Comparison of ENCODE assay signal across 9 cellular contexts in the genomic region with DNA sequence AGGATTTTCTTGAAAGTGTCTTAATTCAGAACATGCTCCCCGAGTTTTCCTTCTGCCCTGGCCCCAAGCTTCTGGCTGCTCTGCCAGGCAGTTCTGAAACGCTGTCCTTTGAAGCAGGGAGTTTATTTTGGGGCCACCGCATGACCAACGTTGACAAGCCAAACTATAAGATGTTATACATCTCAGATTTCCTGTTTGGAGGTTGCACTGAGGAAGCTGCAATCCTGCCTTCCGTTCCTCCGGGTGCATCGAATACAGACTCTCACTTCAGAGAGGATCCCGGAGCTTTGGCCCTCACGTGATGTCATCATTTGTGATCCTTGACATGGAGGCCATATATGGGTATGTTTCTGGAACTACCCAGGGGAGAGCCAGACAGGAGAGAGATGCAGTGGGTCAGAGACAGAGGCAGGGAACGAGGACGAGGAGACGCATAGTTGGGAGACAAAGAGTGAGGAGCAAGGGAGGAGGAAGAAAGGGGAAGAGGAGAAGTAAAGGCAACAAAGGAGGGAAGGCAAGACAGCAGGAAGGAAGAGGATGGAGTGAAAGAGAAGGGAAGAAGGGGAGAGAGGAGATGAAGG. TPM values are rescaled to one million over a fixed set of nuclear protein-coding genes. Genes with fewer than 3 reads are reported as not detected.
DNase-seq lines count a peak whose midpoint lies in the region; ATAC-seq and TF ChIP-seq lines count a peak whose summit lies in the region.
"Had no signal": no experiment of that assay in that cellular context is flagged by ENCODE, and none has a peak within 500 bp of the region (broad histone marks: within the 10 kb centered on the region; RNA-seq: fewer than 3 reads in every experiment).

A gene with protein sequence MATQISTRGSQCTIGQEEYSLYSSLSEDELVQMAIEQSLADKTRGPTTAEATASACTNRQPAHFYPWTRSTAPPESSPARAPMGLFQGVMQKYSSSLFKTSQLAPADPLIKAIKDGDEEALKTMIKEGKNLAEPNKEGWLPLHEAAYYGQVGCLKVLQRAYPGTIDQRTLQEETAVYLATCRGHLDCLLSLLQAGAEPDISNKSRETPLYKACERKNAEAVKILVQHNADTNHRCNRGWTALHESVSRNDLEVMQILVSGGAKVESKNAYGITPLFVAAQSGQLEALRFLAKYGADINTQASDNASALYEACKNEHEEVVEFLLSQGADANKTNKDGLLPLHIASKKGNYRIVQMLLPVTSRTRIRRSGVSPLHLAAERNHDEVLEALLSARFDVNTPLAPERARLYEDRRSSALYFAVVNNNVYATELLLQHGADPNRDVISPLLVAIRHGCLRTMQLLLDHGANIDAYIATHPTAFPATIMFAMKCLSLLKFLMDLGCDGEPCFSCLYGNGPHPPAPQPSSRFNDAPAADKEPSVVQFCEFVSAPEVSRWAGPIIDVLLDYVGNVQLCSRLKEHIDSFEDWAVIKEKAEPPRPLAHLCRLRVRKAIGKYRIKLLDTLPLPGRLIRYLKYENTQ (minus strand): TSS at position 94 of the 581 bp plus-strand sequence. CDS start 12,031 bp downstream, outside the sequence.

- TF ChIP-seq POLR2A in thyroid gland (IDR thresholded peaks at IDR 0.05): no peak

- H3K9me3 ChIP-seq in lower lobe of right lung (no peaks in the 10 kb centered on the region), thyroid gland (no peaks in the 10 kb centered on the region)

- H3K27me3 ChIP-seq in lower lobe of right lung (ENCODE audit: low read depth): no peaks in the 10 kb centered on the region
- no peaks in the 10 kb centered on the region for H3K27me3 ChIP-seq in thyroid gland

- no peak for TF ChIP-seq CTCF in lower lobe of right lung (IDR thresholded peaks at IDR 0.05)
- TF ChIP-seq CTCF in thyroid gland (IDR thresholded peaks at IDR 0.05): no peak

- H3K4me1 ChIP-seq in lower lobe of right lung (no peaks in the 10 kb centered on the region), thyroid gland (no peaks in the 10 kb centered on the region)

- H3K27ac ChIP-seq in lower lobe of right lung (no peak within 1 kb of the TSS), thyroid gland (no peak within 1 kb of the TSS)
- H3K27ac ChIP-seq: epithelial cell of prostate had no signal

- 33 to 46% methylated on average over 12 of the region's 12 CpGs for WGBS in thyroid gland, 2 donors

- no peaks in the 10 kb centered on the region for H3K36me3 ChIP-seq in lower lobe of right lung
- no peaks in the 10 kb centered on the region for H3K36me3 ChIP-seq in thyroid gland

- DNase-seq in lower lobe of right lung: no peak
- no peak for DNase-seq in NCI-H1092 treated with DMSO at 0.1 percent for 48 hours (lab: John Stamatoyannopoulos, UW)
- DNase-seq in thyroid gland: no peak
- DNase-seq in SHP77 treated with DMSO at 0.1 percent for 48 hours (lab: John Stamatoyannopoulos, UW): no peak
- no peak for DNase-seq in SHP77 (lab: John Stamatoyannopoulos, UW)

- H3K4me3 ChIP-seq in lower lobe of right lung (peak within 1 kb of the TSS; percentile 8), thyroid gland (replicated peaks in 1 of 3) (no peak within 1 kb of the TSS)

- intact Hi-C loops in T-helper 2 cell treated with Interferon-gamma antibody and Interleukin-4, amounts not matched to agents 100 ng/mL and 5 ng/mL, for 36 hours (cut with micrococcal nuclease): loop anchor here (5.0 kb wide), 1 partner anchor 1541 kb away; the partner anchor contains the start of gene SYNE3
- intact Hi-C loops in lower lobe of right lung (cut with DNase I): no loop called here
- intact Hi-C loops in thyroid gland (cut with DNase I): no loop called here

- peak; percentile 2 for ATAC-seq in GM18867 (IDR thresholded peaks at IDR 0.05; ENCODE audit: unreplicated experiment)
- peak; percentile 19 for ATAC-seq in HG02610 (IDR thresholded peaks at IDR 0.05; ENCODE audit: unreplicated experiment)
- no peak for ATAC-seq in lower lobe of right lung

RNA-seq across cellular contexts. Expression of the gene that starts here (rescaled TPM):
- total RNA-seq in T-helper 2 cell treated with Interferon-gamma antibody and Interleukin-4, amounts not matched to agents 100 ng/mL and 5 ng/mL, for 36 hours: 55.8 and 58.1 TPM in 2 replicates
- 2.4 TPM for total RNA-seq in lower lobe of right lung
- total RNA-seq in thyroid gland: 1 to 10 TPM in 1 of 4 donors, under 1 TPM in 2, not detected in 1; 0.67 to 3.8 (median 0.79) TPM

Comparison
In these comparisons a context has a peak if more than half of its experiments do, and no peak if none do; other contexts are left out.
1. RNA of the gene that starts here (total RNA-seq): 55.8 to 58.1 TPM in T-helper 2 cell treated with Interferon-gamma antibody and Interleukin-4, amounts not matched to agents 100 ng/mL and 5 ng/mL, for 36 hours; 2.4 TPM in lower lobe of right lung (single experiment) and 0.67 to 3.8 TPM in thyroid gland; every median in the first group is over 10 times any median in the second.
2. ATAC-seq: peak in GM18867 (single experiment) and HG02610 (single experiment); none in lower lobe of right lung (0 of 2).